9 cellular contexts compared by ENCODE assay signal in the genomic region with DNA sequence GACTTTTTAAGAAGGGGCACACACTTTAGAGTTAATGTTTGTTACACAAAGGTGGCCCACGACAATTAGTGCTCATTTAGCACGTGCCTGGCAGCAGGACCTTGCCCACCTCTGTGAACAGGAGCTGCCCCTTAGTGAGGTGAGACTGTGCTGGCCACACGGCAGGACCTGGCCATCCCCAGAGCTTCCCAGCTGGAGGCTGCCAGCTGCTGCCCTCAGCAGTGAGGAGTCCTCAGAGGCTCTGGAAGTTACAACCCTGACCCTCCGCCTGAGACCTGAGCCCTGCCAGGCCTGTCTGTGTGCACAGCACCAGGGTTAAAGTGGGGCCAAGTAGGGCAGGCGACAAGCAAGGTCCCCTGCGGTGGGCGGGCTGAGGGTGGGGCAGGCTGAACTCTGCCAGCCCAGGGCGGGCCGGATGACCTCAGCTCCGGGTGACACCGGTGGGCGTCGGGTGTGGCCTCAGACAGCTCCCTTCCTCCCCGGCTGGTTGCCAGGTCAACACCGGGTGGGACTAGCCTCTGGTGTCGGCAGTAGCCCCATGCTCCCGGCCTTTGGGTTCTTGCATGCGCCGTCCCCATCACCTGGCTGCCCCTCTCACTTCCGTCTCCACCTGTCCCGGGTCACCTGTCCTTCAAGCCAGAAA. TPM values are rescaled to one million over a fixed set of nuclear protein-coding genes. Genes with fewer than 3 reads are reported as not detected.
A peak's percentile ranks its signal among the peaks of the same experiment; 100 is the strongest.
DNase-seq lines count a peak whose midpoint lies in the region; ATAC-seq and TF ChIP-seq lines count a peak whose summit lies in the region.
"Had no signal": no experiment of that assay in that cellular context is flagged by ENCODE, and none has a peak within 500 bp of the region (broad histone marks: within the 10 kb centered on the region; RNA-seq: fewer than 3 reads in every experiment).

No MANE protein-coding gene starts in this region.

- CTCF ChIA-PET in activated CD8-positive, alpha-beta T cell treated with anti-CD3 and anti-CD28 coated beads for 36 hours (lab: Charles Lee): interaction anchor here (0.5 to 3.7 kb wide), 17 partner anchors 9 to 385 kb away, joined by 3 to 22 read pairs (median 3); a partner anchor contains a TSS
- CTCF ChIA-PET in activated CD8-positive, alpha-beta T cell treated with anti-CD3 and anti-CD28 coated beads, Interleukin-2, amount 10 ng/mL, durations not matched to agents 7 days and 5 days (lab: Charles Lee): interaction anchor here (1.0 to 2.0 kb wide), 4 partner anchors 21 to 111 kb away, joined by 3 to 9 read pairs (median 4); no protein-coding TSS in a partner anchor
- CTCF ChIA-PET in activated B cell treated with CpG ODN at 0.5 μM for 24 hours (lab: Charles Lee): interaction anchor here (0.9 to 2.7 kb wide), 2 partner anchors 30 to 218 kb away, joined by 4 to 11 read pairs; no protein-coding TSS in a partner anchor

- POLR2A ChIA-PET in activated CD8-positive, alpha-beta T cell treated with anti-CD3 and anti-CD28 coated beads for 36 hours (lab: Charles Lee): interaction anchor here (0.6 to 0.9 kb wide), 3 partner anchors 14 to 225 kb away, joined by 3 to 4 read pairs (median 3); no protein-coding TSS in a partner anchor
- POLR2A ChIA-PET in activated CD8-positive, alpha-beta T cell treated with anti-CD3 and anti-CD28 coated beads, Interleukin-2, amount 10 ng/mL, durations not matched to agents 7 days and 5 days (lab: Charles Lee): no interaction called here
- POLR2A ChIA-PET in activated B cell treated with CpG ODN at 0.5 μM for 24 hours (lab: Charles Lee): interaction anchor here (0.6 to 1.0 kb wide), 3 partner anchors 18 to 30 kb away, joined by 3 to 4 read pairs (median 3); no protein-coding TSS in a partner anchor

- no peak overlapping the region for H3K4me3 Mint-ChIP-seq in activated CD8-positive, alpha-beta T cell treated with anti-CD3 and anti-CD28 coated beads for 36 hours
- H3K4me3 Mint-ChIP-seq in activated CD8-positive, alpha-beta T cell treated with anti-CD3 and anti-CD28 coated beads, Interleukin-2, amount 10 ng/mL, durations not matched to agents 7 days and 5 days: no peak overlapping the region
- H3K4me3 Mint-ChIP-seq in activated B cell treated with CpG ODN at 0.5 μM for 24 hours (peak overlapping the region; percentile 41), immature natural killer cell (peak overlapping the region; percentile 8 to 45 (median 33))

- H3K9ac ChIP-seq in subcutaneous abdominal adipose tissue (ENCODE audit: low read length in 5 of 5): peak overlapping the region; percentile 35 to 80 (median 65)

- no peaks in the 10 kb centered on the region for H3K27me3 ChIP-seq in subcutaneous abdominal adipose tissue (ENCODE audit: control insufficient read depth in 5 of 5, insufficient read depth in 4 of 5, low read length in 5 of 5)

- peak overlapping the region in 4 of 5 donors; percentile 42 to 70 (median 60) for H3K4me3 ChIP-seq in subcutaneous abdominal adipose tissue (ENCODE audit: low read depth in 1 of 5, low read length in 5 of 5)

- no peaks in the 10 kb centered on the region for H3K9me3 ChIP-seq in subcutaneous abdominal adipose tissue (ENCODE audit: control insufficient read depth in 5 of 5, low read length in 5 of 5)

- ATAC-seq in activated CD8-positive, alpha-beta T cell treated with anti-CD3 and anti-CD28 coated beads for 36 hours: peak; percentile 21
- ATAC-seq in activated CD8-positive, alpha-beta T cell treated with anti-CD3 and anti-CD28 coated beads, Interleukin-2, amount 10 ng/mL, durations not matched to agents 7 days and 5 days: no peak
- ATAC-seq in activated B cell treated with CpG ODN at 0.5 μM for 24 hours (ENCODE audit: low read depth) (no peak), HG03039 (IDR thresholded peaks at IDR 0.05; ENCODE audit: unreplicated experiment) (no peak)

- no peak overlapping the region for H3K27ac Mint-ChIP-seq in activated CD8-positive, alpha-beta T cell treated with anti-CD3 and anti-CD28 coated beads for 36 hours
- H3K27ac Mint-ChIP-seq in activated CD8-positive, alpha-beta T cell treated with anti-CD3 and anti-CD28 coated beads, Interleukin-2, amount 10 ng/mL, durations not matched to agents 7 days and 5 days: no peak overlapping the region
- H3K27ac Mint-ChIP-seq in activated B cell treated with CpG ODN at 0.5 μM for 24 hours: no peak overlapping the region
- no peak overlapping the region for H3K27ac Mint-ChIP-seq in immature natural killer cell

- H3K4me1 ChIP-seq in subcutaneous abdominal adipose tissue (ENCODE audit: control insufficient read depth in 5 of 5, insufficient read depth in 5 of 5, low read length in 5 of 5): peaks cover 12 to 51% (median 41%) of the 10 kb centered on the region in 5 donors

- H3K36me3 Mint-ChIP-seq in activated CD8-positive, alpha-beta T cell treated with anti-CD3 and anti-CD28 coated beads for 36 hours (ENCODE audit: low read depth): no peaks in the 10 kb centered on the region
- H3K36me3 Mint-ChIP-seq in activated CD8-positive, alpha-beta T cell treated with anti-CD3 and anti-CD28 coated beads, Interleukin-2, amount 10 ng/mL, durations not matched to agents 7 days and 5 days (ENCODE audit: low read depth): no peaks in the 10 kb centered on the region
- H3K36me3 Mint-ChIP-seq in activated B cell treated with CpG ODN at 0.5 μM for 24 hours (ENCODE audit: low read depth) (no peaks in the 10 kb centered on the region), immature natural killer cell (no peaks in the 10 kb centered on the region)

- peak; percentile 68 for DNase-seq in activated CD8-positive, alpha-beta T cell treated with anti-CD3 and anti-CD28 coated beads for 36 hours
- DNase-seq in activated CD8-positive, alpha-beta T cell treated with anti-CD3 and anti-CD28 coated beads, Interleukin-2, amount 10 ng/mL, durations not matched to agents 7 days and 5 days: no peak
- DNase-seq in activated B cell treated with CpG ODN at 0.5 μM for 24 hours: no peak
- DNase-seq in immature natural killer cell: no peak
- no peak for DNase-seq in AG08396 (ENCODE audit: low spot score)
- DNase-seq in activated CD4-positive, CD25-positive, alpha-beta regulatory T cell (lab: John Stamatoyannopoulos, UW): no peak

- TF ChIP-seq CTCF in activated CD8-positive, alpha-beta T cell treated with anti-CD3 and anti-CD28 coated beads for 36 hours (IDR thresholded peaks at IDR 0.05): no peak
- no peak for TF ChIP-seq CTCF in activated B cell treated with CpG ODN at 0.5 μM for 24 hours (IDR thresholded peaks at IDR 0.05)

- no peaks in the 10 kb centered on the region for H3K9me3 Mint-ChIP-seq in activated CD8-positive, alpha-beta T cell treated with anti-CD3 and anti-CD28 coated beads for 36 hours
- no peaks in the 10 kb centered on the region for H3K9me3 Mint-ChIP-seq in activated CD8-positive, alpha-beta T cell treated with anti-CD3 and anti-CD28 coated beads, Interleukin-2, amount 10 ng/mL, durations not matched to agents 7 days and 5 days (ENCODE audit: insufficient read depth)
- H3K9me3 Mint-ChIP-seq in activated B cell treated with CpG ODN at 0.5 μM for 24 hours (no peaks in the 10 kb centered on the region), immature natural killer cell (no peaks in the 10 kb centered on the region)
- H3K9me3 Mint-ChIP-seq: activated T-cell treated with anti-CD3 and anti-CD28 coated beads, Interleukin-2, amount 50 U/mL, for 4 hours had no signal

- no peaks in the 10 kb centered on the region for H3K36me3 ChIP-seq in subcutaneous abdominal adipose tissue (ENCODE audit: control insufficient read depth in 5 of 5, insufficient read depth in 5 of 5, low read length in 5 of 5)

- H3K4me1 Mint-ChIP-seq in activated CD8-positive, alpha-beta T cell treated with anti-CD3 and anti-CD28 coated beads for 36 hours (ENCODE audit: low read depth): no peaks in the 10 kb centered on the region
- no peaks in the 10 kb centered on the region for H3K4me1 Mint-ChIP-seq in activated CD8-positive, alpha-beta T cell treated with anti-CD3 and anti-CD28 coated beads, Interleukin-2, amount 10 ng/mL, durations not matched to agents 7 days and 5 days (ENCODE audit: low read depth)
- H3K4me1 Mint-ChIP-seq in activated B cell treated with CpG ODN at 0.5 μM for 24 hours: peaks cover 5% of the 10 kb centered on the region
- peaks cover 0 to 2% of the 10 kb centered on the region in 2 donors for H3K4me1 Mint-ChIP-seq in immature natural killer cell

- peak overlapping the region; percentile 90 for H3K27ac ChIP-seq in subcutaneous abdominal adipose tissue (ENCODE audit: low read depth, low read length)

- intact Hi-C loops in activated CD8-positive, alpha-beta T cell treated with anti-CD3 and anti-CD28 coated beads for 36 hours (cut with micrococcal nuclease): no loop called here
- intact Hi-C loops in activated B cell treated with CpG ODN at 0.5 μM for 24 hours (cut with micrococcal nuclease): loop anchor here (1.0 to 5.0 kb wide), 8 partner anchors 16 to 551 kb away; a partner anchor contains a TSS

- H3K27me3 Mint-ChIP-seq in activated CD8-positive, alpha-beta T cell treated with anti-CD3 and anti-CD28 coated beads for 36 hours: peaks cover 4% of the 10 kb centered on the region
- H3K27me3 Mint-ChIP-seq in activated CD8-positive, alpha-beta T cell treated with anti-CD3 and anti-CD28 coated beads, Interleukin-2, amount 10 ng/mL, durations not matched to agents 7 days and 5 days (ENCODE audit: low read depth): peaks cover 5% of the 10 kb centered on the region
- no peaks in the 10 kb centered on the region for H3K27me3 Mint-ChIP-seq in activated B cell treated with CpG ODN at 0.5 μM for 24 hours
- H3K27me3 Mint-ChIP-seq in immature natural killer cell (ENCODE audit: low read depth in 3 of 3): peaks cover 0 to 6% (median 2%) of the 10 kb centered on the region in 3 donors

RNA-seq across cellular contexts. Expression of a gene that starts 9.2 kb away (rescaled TPM):
- total RNA-seq in activated CD8-positive, alpha-beta T cell treated with anti-CD3 and anti-CD28 coated beads for 36 hours: not detected
- total RNA-seq in activated CD8-positive, alpha-beta T cell treated with anti-CD3 and anti-CD28 coated beads, Interleukin-2, amount 10 ng/mL, durations not matched to agents 7 days and 5 days: not detected
- not detected in 2 replicates for total RNA-seq in activated B cell treated with CpG ODN at 0.5 μM for 24 hours
- polyA plus RNA-seq in immature natural killer cell: not detected
- total RNA-seq: activated T-cell treated with anti-CD3 and anti-CD28 coated beads, Interleukin-2, amount 50 U/mL, for 4 hours had no signal

RNA-seq across cellular contexts. Expression of a gene that starts 17.5 kb away (rescaled TPM):
- total RNA-seq in activated CD8-positive, alpha-beta T cell treated with anti-CD3 and anti-CD28 coated beads for 36 hours: under 1 TPM; 0.72 to 0.96 TPM
- under 1 TPM; 0.13 to 0.16 TPM for total RNA-seq in activated CD8-positive, alpha-beta T cell treated with anti-CD3 and anti-CD28 coated beads, Interleukin-2, amount 10 ng/mL, durations not matched to agents 7 days and 5 days
- 34.2 and 38.5 TPM in 2 replicates for total RNA-seq in activated B cell treated with CpG ODN at 0.5 μM for 24 hours
- not detected for polyA plus RNA-seq in immature natural killer cell

RNA-seq across cellular contexts. Expression of a gene that starts 19.7 kb away (rescaled TPM):
- total RNA-seq in activated CD8-positive, alpha-beta T cell treated with anti-CD3 and anti-CD28 coated beads for 36 hours: not detected
- not detected for total RNA-seq in activated CD8-positive, alpha-beta T cell treated with anti-CD3 and anti-CD28 coated beads, Interleukin-2, amount 10 ng/mL, durations not matched to agents 7 days and 5 days
- total RNA-seq in activated B cell treated with CpG ODN at 0.5 μM for 24 hours: not detected in 2 replicates
- not detected for polyA plus RNA-seq in immature natural killer cell
- total RNA-seq: activated T-cell treated with anti-CD3 and anti-CD28 coated beads, Interleukin-2, amount 50 U/mL, for 4 hours had no signal

RNA-seq across cellular contexts. Expression of a gene that starts 48.4 kb away (rescaled TPM):
- 1 to 10 TPM; 1.1 to 1.2 TPM for total RNA-seq in activated CD8-positive, alpha-beta T cell treated with anti-CD3 and anti-CD28 coated beads for 36 hours
- total RNA-seq in activated CD8-positive, alpha-beta T cell treated with anti-CD3 and anti-CD28 coated beads, Interleukin-2, amount 10 ng/mL, durations not matched to agents 7 days and 5 days: under 1 TPM; 0.23 to 0.71 TPM
- total RNA-seq in activated B cell treated with CpG ODN at 0.5 μM for 24 hours: 4.1 and 5.2 TPM in 2 replicates
- 1 to 10 TPM in 1 of 3 donors, under 1 TPM in 2; 0.20 to 1.4 (median 0.91) TPM for polyA plus RNA-seq in immature natural killer cell

Comparison
In these comparisons a context has a peak if more than half of its experiments do, and no peak if none do; other contexts are left out.
1. H3K4me3 Mint-ChIP-seq: peak in activated B cell treated with CpG ODN at 0.5 μM for 24 hours (single experiment) and immature natural killer cell (5 of 5); none in activated CD8-positive, alpha-beta T cell treated with anti-CD3 and anti-CD28 coated beads for 36 hours (single experiment) and activated CD8-positive, alpha-beta T cell treated with anti-CD3 and anti-CD28 coated beads, Interleukin-2, amount 10 ng/mL, durations not matched to agents 7 days and 5 days (single experiment).
2. RNA of a gene that starts 17.5 kb away (total RNA-seq): 34.2 to 38.5 TPM in activated B cell treated with CpG ODN at 0.5 μM for 24 hours; 0.72 to 0.96 TPM in activated CD8-positive, alpha-beta T cell treated with anti-CD3 and anti-CD28 coated beads for 36 hours and 0.13 to 0.16 TPM in activated CD8-positive, alpha-beta T cell treated with anti-CD3 and anti-CD28 coated beads, Interleukin-2, amount 10 ng/mL, durations not matched to agents 7 days and 5 days; every median in the first group is over 10 times any median in the second.